Comparison of ENCODE assay signal across 8 cellular contexts in the genomic region with DNA sequence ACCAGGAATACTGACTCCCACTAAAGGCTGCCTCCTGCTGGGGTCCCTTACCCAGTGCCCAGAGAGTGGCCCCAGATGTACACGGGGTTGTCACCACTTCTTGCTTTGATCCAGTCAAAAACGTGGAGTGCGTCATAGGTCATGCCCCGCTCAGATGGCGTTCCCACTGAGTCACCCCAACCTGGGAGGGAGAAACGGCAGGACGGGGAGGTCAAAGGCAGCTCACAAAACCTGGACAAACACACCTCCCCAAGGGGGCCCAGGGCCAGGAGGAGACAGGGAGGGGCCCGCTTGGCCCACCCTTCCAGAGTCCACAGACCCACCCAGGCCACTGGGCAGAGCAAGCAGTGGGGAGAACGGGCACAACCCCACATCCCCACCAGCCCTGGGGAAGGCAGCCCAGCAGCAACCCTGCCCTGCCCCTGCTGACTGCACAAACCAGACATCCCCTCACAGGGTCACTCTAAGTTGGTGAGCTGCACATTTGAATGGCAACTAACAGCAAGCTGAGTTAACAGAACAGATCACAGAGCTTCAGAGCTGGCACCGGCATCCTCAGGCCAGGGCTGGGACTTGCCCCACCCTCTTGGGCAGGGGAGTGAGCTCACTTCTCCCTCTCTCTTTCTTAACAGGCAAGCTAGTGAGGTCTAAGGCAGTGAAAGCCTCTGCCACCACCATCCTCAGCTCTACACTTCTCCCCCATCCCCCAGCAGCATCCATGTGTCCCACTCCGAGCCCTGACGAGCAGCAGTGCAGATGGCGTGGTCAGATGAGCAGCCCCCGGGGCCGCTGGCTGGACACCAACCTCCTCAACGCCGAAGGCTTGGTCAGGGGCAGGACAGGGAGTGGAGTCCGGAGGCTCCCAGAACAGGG.
DNase-seq lines count a peak whose midpoint lies in the region; ATAC-seq and TF ChIP-seq lines count a peak whose summit lies in the region.

No MANE protein-coding gene starts in this region.

- CTCF ChIA-PET in activated CD4-positive, alpha-beta T cell treated with anti-CD3 and anti-CD28 coated beads, Interleukin-2, amount 10 ng/mL, durations not matched to agents 7 days and 5 days (lab: Charles Lee), result interaction anchor here (0.6 to 1.4 kb wide), 3 partner anchors 28 to 106 kb away, joined by 3 to 4 read pairs (median 3); no protein-coding TSS in a partner anchor

- H3K4me3 ChIP-seq in SJSA1, result peak overlapping the region; percentile 3

- no peaks in the 10 kb centered on the region for H3K9me3 ChIP-seq in SJSA1 (replicated peaks)

- no peaks in the 10 kb centered on the region for H3K9me3 Mint-ChIP-seq in activated CD4-positive, alpha-beta T cell treated with anti-CD3 and anti-CD28 coated beads, Interleukin-2, amount 10 ng/mL, durations not matched to agents 7 days and 5 days

- no peaks in the 10 kb centered on the region for H3K27me3 Mint-ChIP-seq in activated CD4-positive, alpha-beta T cell treated with anti-CD3 and anti-CD28 coated beads, Interleukin-2, amount 10 ng/mL, durations not matched to agents 7 days and 5 days

- DNase-seq in activated CD4-positive, alpha-beta T cell treated with anti-CD3 and anti-CD28 coated beads, Interleukin-2, amount 10 ng/mL, durations not matched to agents 7 days and 5 days, result no peak
- no peak for DNase-seq in activated CD4-positive, alpha-beta T cell treated with anti-CD3 and anti-CD28 coated beads for 4 hours
- DNase-seq in SJSA1 (ENCODE audit: low read depth in 1 of 2, low spot score in 2 of 2) (peak; percentile 92 to 95), epithelial cell of prostate (ENCODE audit: low read depth, low spot score) (no peak), omental fat pad (ENCODE audit: low spot score) (no peak), putamen (ENCODE audit: low spot score) (no peak)

- peak overlapping the region; percentile 98 for H3K27ac ChIP-seq in SJSA1
- peak overlapping the region; percentile 81 for H3K27ac ChIP-seq in epithelial cell of prostate

- H3K4me1 Mint-ChIP-seq in activated CD4-positive, alpha-beta T cell treated with anti-CD3 and anti-CD28 coated beads, Interleukin-2, amount 10 ng/mL, durations not matched to agents 7 days and 5 days, result peaks cover 39% of the 10 kb centered on the region

- ATAC-seq in omental fat pad (ENCODE audit: low FRiP score) (peak; percentile 85), GM21515 (IDR thresholded peaks at IDR 0.05; ENCODE audit: unreplicated experiment) (no peak), HG03139 (IDR thresholded peaks at IDR 0.05; ENCODE audit: unreplicated experiment) (no peak)

- H3K36me3 ChIP-seq in SJSA1, result peaks cover 32% of the 10 kb centered on the region

- no peaks in the 10 kb centered on the region for H3K27me3 ChIP-seq in SJSA1 (replicated peaks)

- POLR2A ChIA-PET in activated CD4-positive, alpha-beta T cell treated with anti-CD3 and anti-CD28 coated beads, Interleukin-2, amount 10 ng/mL, durations not matched to agents 7 days and 5 days (lab: Charles Lee), result no interaction called here

- H3K4me1 ChIP-seq in SJSA1 (replicated peaks), result peaks cover 56% of the 10 kb centered on the region

- peaks cover 6% of the 10 kb centered on the region for H3K36me3 Mint-ChIP-seq in activated CD4-positive, alpha-beta T cell treated with anti-CD3 and anti-CD28 coated beads, Interleukin-2, amount 10 ng/mL, durations not matched to agents 7 days and 5 days (ENCODE audit: low read depth)

- H3K27ac Mint-ChIP-seq in activated CD4-positive, alpha-beta T cell treated with anti-CD3 and anti-CD28 coated beads, Interleukin-2, amount 10 ng/mL, durations not matched to agents 7 days and 5 days, result peak overlapping the region; percentile 93

- no peak for TF ChIP-seq CTCF in omental fat pad (IDR thresholded peaks at IDR 0.05)

- no peak overlapping the region for H3K4me3 Mint-ChIP-seq in activated CD4-positive, alpha-beta T cell treated with anti-CD3 and anti-CD28 coated beads, Interleukin-2, amount 10 ng/mL, durations not matched to agents 7 days and 5 days

Comparison
In these comparisons a context has a peak if more than half of its experiments do, and no peak if none do; other contexts are left out.
1. DNase-seq: peak in SJSA1 (2 of 2); none in activated CD4-positive, alpha-beta T cell treated with anti-CD3 and anti-CD28 coated beads, Interleukin-2, amount 10 ng/mL, durations not matched to agents 7 days and 5 days (single experiment), activated CD4-positive, alpha-beta T cell treated with anti-CD3 and anti-CD28 coated beads for 4 hours (0 of 2), epithelial cell of prostate (single experiment), omental fat pad (single experiment) and putamen (single experiment).